ENCODE assay signal across 12 cellular contexts in the genomic region with DNA sequence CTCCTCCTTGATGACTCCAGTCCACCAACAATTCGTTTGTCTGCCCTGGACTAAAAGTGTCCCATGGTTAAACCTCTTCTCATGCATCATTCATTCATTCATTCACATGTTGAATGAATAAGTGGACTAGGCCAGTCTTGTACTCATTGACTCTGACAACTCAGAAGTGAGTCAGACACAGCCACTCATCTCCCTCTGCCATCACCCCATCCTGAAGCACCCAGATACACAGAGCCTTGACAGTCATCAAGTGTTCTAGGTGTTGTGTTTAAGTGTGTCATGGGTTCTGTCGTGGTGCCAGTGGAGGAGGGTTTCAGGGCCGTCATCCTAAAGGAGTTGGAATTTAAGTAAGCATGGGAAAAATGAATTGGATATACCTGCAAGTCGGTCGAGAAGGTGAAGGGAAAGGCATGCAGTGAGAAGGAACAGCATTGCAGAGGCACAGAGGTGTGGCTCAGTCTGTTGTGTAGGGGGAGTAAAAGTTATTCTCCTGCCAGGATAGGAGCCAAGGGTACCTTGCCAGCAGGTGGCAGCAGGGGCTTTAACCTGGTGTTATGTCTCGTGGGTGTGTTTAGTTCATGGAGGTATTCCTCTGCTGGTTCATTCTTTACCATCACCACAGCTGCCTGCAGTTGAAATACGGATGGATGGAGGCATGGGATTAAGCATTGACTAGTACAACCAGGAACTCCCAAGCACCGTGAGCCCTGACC. TPM values are rescaled to one million over a fixed set of nuclear protein-coding genes. Genes with fewer than 3 reads are reported as not detected.
A peak's percentile ranks its signal among the peaks of the same experiment; 100 is the strongest.
DNase-seq lines count a peak whose midpoint lies in the region; ATAC-seq and TF ChIP-seq lines count a peak whose summit lies in the region.
"Had no signal": no experiment of that assay in that cellular context is flagged by ENCODE, and none has a peak within 500 bp of the region (broad histone marks: within the 10 kb centered on the region; RNA-seq: fewer than 3 reads in every experiment).

No MANE protein-coding gene starts in this region.

- no peaks in the 10 kb centered on the region for H3K9me3 ChIP-seq in left ventricle myocardium inferior (replicated peaks)
- H3K9me3 ChIP-seq: stomach had no signal

- no peaks in the 10 kb centered on the region for H3K4me1 ChIP-seq in left ventricle myocardium inferior
- H3K4me1 ChIP-seq: stomach had no signal

- no peak overlapping the region for H3K27ac ChIP-seq in left ventricle myocardium inferior (replicated peaks)
- H3K27ac ChIP-seq: stomach had no signal

- intact Hi-C loops in left ventricle myocardium inferior (cut with micrococcal nuclease), result no loop called here

- DNase-seq in DMS53 (lab: John Stamatoyannopoulos, UW) (peak; percentile 43), DMS53 treated with DMSO at 0.1 percent for 48 hours (lab: John Stamatoyannopoulos, UW; ENCODE audit: unreplicated experiment) (no peak), activated T-cell treated with anti-CD3 and anti-CD28 coated beads for 48 hours (ENCODE audit: low read depth) (peak; percentile 1), kidney tubule cell (ENCODE audit: low spot score) (peak; percentile 50), OCI-M2 (lab: John Stamatoyannopoulos, UW; ENCODE audit: unreplicated experiment) (no peak), left ventricle myocardium inferior (no peak)
- DNase-seq: amygdala, NCI-H1930, stomach had no signal

- no peak for TF ChIP-seq CTCF in left ventricle myocardium inferior (IDR thresholded peaks at IDR 0.05; ENCODE audit: borderline replicate concordance)

- no peak overlapping the region for H3K4me3 ChIP-seq in left ventricle myocardium inferior
- H3K4me3 ChIP-seq: stomach had no signal

- no peaks in the 10 kb centered on the region for H3K27me3 ChIP-seq in left ventricle myocardium inferior (ENCODE audit: low read depth)

- H3K36me3 ChIP-seq in left ventricle myocardium inferior, result no peaks in the 10 kb centered on the region
- H3K36me3 ChIP-seq: stomach had no signal

- ATAC-seq in HG02870 (IDR thresholded peaks at IDR 0.05; ENCODE audit: unreplicated experiment) (peak; percentile 71), GM19395 (IDR thresholded peaks at IDR 0.05; ENCODE audit: unreplicated experiment) (no peak)

RNA-seq across cellular contexts. Expression of a gene that starts 18.3 kb away (rescaled TPM):
- 81.3 TPM for total RNA-seq in left ventricle myocardium inferior

RNA-seq across cellular contexts. Expression of a gene that starts 27.8 kb away (rescaled TPM):
- not detected for total RNA-seq in left ventricle myocardium inferior
- total RNA-seq: G401, stomach had no signal

Comparison
In these comparisons a context has a peak if more than half of its experiments do, and no peak if none do; other contexts are left out.
1. DNase-seq: peak in DMS53 (single experiment), activated T-cell treated with anti-CD3 and anti-CD28 coated beads for 48 hours (single experiment) and kidney tubule cell (single experiment); none in DMS53 treated with DMSO at 0.1 percent for 48 hours (single experiment), OCI-M2 (single experiment) and left ventricle myocardium inferior (single experiment).